17 cellular contexts compared by ENCODE assay signal in the genomic region with DNA sequence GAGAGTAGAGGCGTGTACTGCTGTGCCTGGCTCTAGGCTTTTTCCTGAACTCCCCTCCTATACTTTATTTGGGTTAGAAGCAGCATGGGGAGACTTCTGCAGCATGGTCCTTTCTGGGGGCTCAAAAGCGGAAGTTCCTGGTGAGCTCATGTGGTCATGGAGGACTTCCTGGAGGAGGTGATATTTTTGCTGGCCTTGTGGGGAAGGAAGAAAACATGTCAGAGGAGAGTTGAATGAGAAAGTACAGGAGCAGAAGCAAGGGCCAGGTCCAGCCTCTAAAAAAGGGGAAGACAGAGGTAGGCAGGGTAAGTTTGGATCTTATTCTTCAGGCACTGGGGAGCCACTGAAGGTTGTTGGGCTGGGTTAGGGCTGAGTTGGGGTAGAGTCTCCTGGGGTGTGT.
"Had no signal": no experiment of that assay in that cellular context is flagged by ENCODE, and none has a peak within 500 bp of the region (broad histone marks: within the 10 kb centered on the region; RNA-seq: fewer than 3 reads in every experiment).

No MANE protein-coding gene starts in this region.

- H3K4me1 Mint-ChIP-seq: activated CD4-positive, alpha-beta T cell treated with anti-CD3 and anti-CD28 coated beads, Interleukin-2, amount 10 ng/mL, durations not matched to agents 7 days and 5 days had no signal

- H3K36me3 Mint-ChIP-seq: activated naive CD4-positive, alpha-beta T cell treated with anti-CD3 and anti-CD28 coated beads, Interleukin-2, amount 50 U/mL, for 72 hours; natural killer cell had no signal

- H3K4me3 ChIP-seq: cardiac muscle cell, prostate gland, skin epidermis, transverse colon had no signal

- DNase-seq: activated CD4-positive, alpha-beta T cell treated with anti-CD3 and anti-CD28 coated beads, Interleukin-2, amount 10 ng/mL, durations not matched to agents 7 days and 5 days; activated CD8-positive, alpha-beta memory T cell treated with anti-CD3 and anti-CD28 coated beads, Interleukin-2, amount 50 U/mL, for 48 hours; activated gamma-delta T cell; activated T-cell treated with anti-CD3 and anti-CD28 coated beads, Interleukin-2, amount 50 U/mL, for 72 hours; mesenchymal stem cell; natural killer cell; right cardiac atrium; stimulated activated CD4-positive, alpha-beta T cell treated with anti-CD3 and anti-CD28 coated beads, Interleukin-15, amount 100 ng/mL, for 24 hours; stimulated activated CD4-positive, alpha-beta T cell treated with anti-CD3 and anti-CD28 coated beads, Interleukin-4, amount 100 ng/mL, for 24 hours; stimulated activated naive CD8-positive, alpha-beta T cell treated with anti-CD3 and anti-CD28 coated beads, Interleukin-15, Interleukin-2, amounts not matched to agents 100 U/mL and 50 U/mL, for 24 hours; transverse colon had no signal

- H3K9me3 Mint-ChIP-seq: activated CD4-positive, alpha-beta T cell treated with anti-CD3 and anti-CD28 coated beads, Interleukin-2, amount 10 ng/mL, durations not matched to agents 7 days and 5 days; activated naive CD4-positive, alpha-beta T cell treated with anti-CD3 and anti-CD28 coated beads, Interleukin-2, amount 50 U/mL, for 72 hours; activated T-cell treated with anti-CD3 and anti-CD28 coated beads, Interleukin-2, amount 50 U/mL, for 72 hours; natural killer cell; T-helper 1 cell treated with Interleukin-12 subunit alpha and Interleukin-12 subunit beta and Interleukin-4 antibody, amounts not matched to agents 30 μg/mL and 1 μg/mL, for 36 hours had no signal

- H3K27ac Mint-ChIP-seq: activated CD4-positive, alpha-beta T cell treated with anti-CD3 and anti-CD28 coated beads, Interleukin-2, amount 10 ng/mL, durations not matched to agents 7 days and 5 days; activated T-cell treated with anti-CD3 and anti-CD28 coated beads, Interleukin-2, amount 50 U/mL, for 72 hours; T-helper 1 cell treated with Interleukin-12 subunit alpha and Interleukin-12 subunit beta and Interleukin-4 antibody, amounts not matched to agents 30 μg/mL and 1 μg/mL, for 36 hours had no signal

- H3K27me3 Mint-ChIP-seq: activated CD4-positive, alpha-beta T cell treated with anti-CD3 and anti-CD28 coated beads, Interleukin-2, amount 10 ng/mL, durations not matched to agents 7 days and 5 days had no signal

- H3K36me3 ChIP-seq: cardiac muscle cell, prostate gland, transverse colon had no signal

- H3K27ac ChIP-seq: cardiac muscle cell, prostate gland, skin epidermis, transverse colon had no signal

- H3K4me3 Mint-ChIP-seq: activated CD4-positive, alpha-beta T cell treated with anti-CD3 and anti-CD28 coated beads, Interleukin-2, amount 10 ng/mL, durations not matched to agents 7 days and 5 days; activated T-cell treated with anti-CD3 and anti-CD28 coated beads, Interleukin-2, amount 50 U/mL, for 72 hours; natural killer cell; T-helper 1 cell treated with Interleukin-12 subunit alpha and Interleukin-12 subunit beta and Interleukin-4 antibody, amounts not matched to agents 30 μg/mL and 1 μg/mL, for 36 hours had no signal

- ATAC-seq: activated naive CD4-positive, alpha-beta T cell treated with anti-CD3 and anti-CD28 coated beads, Interleukin-2, amount 50 U/mL, for 72 hours; activated T-cell treated with anti-CD3 and anti-CD28 coated beads, Interleukin-2, amount 50 U/mL, for 72 hours; esophagus mucosa; natural killer cell; right cardiac atrium; stimulated activated naive CD8-positive, alpha-beta T cell treated with anti-CD3 and anti-CD28 coated beads, Interleukin-15, Interleukin-2, amounts not matched to agents 100 U/mL and 50 U/mL, for 24 hours had no signal

- H3K27me3 ChIP-seq: cardiac muscle cell, transverse colon had no signal

- H3K9me3 ChIP-seq: prostate gland, transverse colon had no signal

- H3K4me1 ChIP-seq: prostate gland, transverse colon had no signal
